18 cellular contexts compared by ENCODE assay signal in genomic region chr3:12919205-12919604, GRCh38.
"Had no signal": no experiment of that assay in that cellular context is flagged by ENCODE, and none has a peak within 500 bp of the region (broad histone marks: within the 10 kb centered on the region; RNA-seq: fewer than 3 reads in every experiment).

No MANE protein-coding gene starts in this region.

- H3K9me3 ChIP-seq: esophagus squamous epithelium, gastroesophageal sphincter, prostate gland, right lobe of liver, spleen, stomach had no signal

- H3K9ac ChIP-seq: parathyroid adenoma had no signal

- ATAC-seq: gastroesophageal sphincter had no signal

- H3K27me3 Mint-ChIP-seq: naive B cell had no signal

- H3K27ac ChIP-seq: esophagus squamous epithelium, gastroesophageal sphincter, parathyroid adenoma, prostate gland, right lobe of liver, stomach had no signal

- DNase-seq: esophagus squamous epithelium; foreskin fibroblast; glutamatergic neuron; islet precursor cell; mesendoderm; naive B cell; right lobe of liver; spleen; stimulated activated CD4-positive, alpha-beta T cell treated with anti-CD3 and anti-CD28 coated beads, Interleukin-15, amount 100 ng/mL, for 24 hours; stimulated activated CD4-positive, alpha-beta T cell treated with anti-CD3 and anti-CD28 coated beads, Interleukin-1b, Interleukin-23, amount 100 ng/mL, for 48 hours; stimulated activated CD4-positive, alpha-beta T cell treated with anti-CD3 and anti-CD28 coated beads, Interleukin-4, amount 100 ng/mL, for 24 hours; stimulated activated naive CD4-positive, alpha-beta T cell; stomach; trophoblast cell had no signal

- H3K4me1 ChIP-seq: prostate gland, right lobe of liver had no signal

- H3K9me3 Mint-ChIP-seq: naive B cell, nephron had no signal

- H3K27ac Mint-ChIP-seq: nephron had no signal

- H3K27me3 ChIP-seq: esophagus squamous epithelium, gastroesophageal sphincter, right lobe of liver, spleen, stomach had no signal

- H3K4me3 ChIP-seq: esophagus squamous epithelium, gastroesophageal sphincter, prostate gland, right lobe of liver, spleen, stomach had no signal

- H3K4me3 Mint-ChIP-seq: naive B cell, nephron had no signal
